Comparison of ENCODE assay signal across 8 cellular contexts in the genomic region with DNA sequence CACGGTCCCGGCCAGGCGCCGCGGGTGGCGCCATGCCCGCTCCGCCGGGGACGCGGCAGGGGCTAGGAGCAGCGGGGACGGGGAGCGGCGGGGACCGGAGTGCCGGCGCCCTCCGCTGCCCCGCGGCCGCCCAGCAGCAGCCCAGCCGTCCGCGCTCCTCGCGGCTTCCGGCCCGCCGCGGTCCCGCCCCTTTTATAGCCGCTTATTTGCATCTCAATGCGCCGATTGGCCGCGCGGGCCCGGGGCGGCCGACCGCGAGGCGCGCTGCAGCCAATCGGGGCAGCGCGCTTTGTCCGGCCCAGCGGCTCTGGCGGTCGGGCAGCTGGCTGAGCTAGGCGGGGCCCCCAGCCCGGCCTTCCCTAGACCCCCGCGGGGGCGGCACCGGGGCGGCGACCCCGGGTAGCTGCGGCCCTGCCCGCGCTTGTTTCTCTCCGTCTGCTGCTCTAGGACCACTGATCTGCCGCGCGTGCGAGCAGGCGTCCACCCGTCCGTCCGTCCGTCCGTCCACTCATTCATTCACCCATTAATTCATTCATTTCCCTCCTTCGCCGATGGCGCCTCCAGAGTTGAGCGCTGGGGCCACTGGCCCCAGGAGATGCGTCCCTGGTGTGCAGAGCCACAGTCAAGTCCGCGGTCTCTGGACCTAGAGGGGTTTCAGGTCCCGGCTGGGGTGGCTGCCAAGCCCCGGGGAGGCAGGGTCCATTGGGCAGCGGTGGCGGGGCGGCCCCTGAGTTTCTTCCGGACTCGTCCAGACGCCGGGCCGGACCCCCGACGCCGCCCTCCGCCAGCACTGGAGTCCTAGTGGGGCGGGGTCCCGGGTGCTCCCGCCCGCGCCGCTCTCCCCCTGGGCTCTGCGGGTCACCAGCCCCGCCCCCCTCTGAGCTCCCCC. TPM values are rescaled to one million over a fixed set of nuclear protein-coding genes. Genes with fewer than 3 reads are reported as not detected.
DNase-seq lines count a peak whose midpoint lies in the region; ATAC-seq and TF ChIP-seq lines count a peak whose summit lies in the region.

A gene with protein sequence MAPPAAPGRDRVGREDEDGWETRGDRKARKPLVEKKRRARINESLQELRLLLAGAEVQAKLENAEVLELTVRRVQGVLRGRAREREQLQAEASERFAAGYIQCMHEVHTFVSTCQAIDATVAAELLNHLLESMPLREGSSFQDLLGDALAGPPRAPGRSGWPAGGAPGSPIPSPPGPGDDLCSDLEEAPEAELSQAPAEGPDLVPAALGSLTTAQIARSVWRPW (minus strand): TSS at position 167 of the 889 bp plus-strand sequence. CDS start 133 bp downstream, at position 34.

- H3K4me1 ChIP-seq in gastrocnemius medialis = peaks cover 34 to 36% of the 10 kb centered on the region in 2 donors

- intact Hi-C loops in gastrocnemius medialis (cut with DNase I; ENCODE audit: low total_unique reads) = no loop called here

- TF ChIP-seq POLR2A in GM18505 (IDR thresholded peaks at IDR 0.05; ENCODE audit: borderline replicate concordance, extremely low read depth, insufficient read depth, insufficient read length) (peak; percentile 82), gastrocnemius medialis (IDR thresholded peaks at IDR 0.05) (peak; percentile 99 to 100)

- H3K9me3 ChIP-seq in gastrocnemius medialis = no peaks in the 10 kb centered on the region

- H3K27ac ChIP-seq in gastrocnemius medialis = peak within 1 kb of the TSS; percentile 69 to 78 (median 74)

- in situ Hi-C loops in astrocyte of the spinal cord (cut with HindIII; ENCODE audit: low sequenced_read_pairs) = no loop called here
- in situ Hi-C loops in gastrocnemius medialis (cut with MboI; ENCODE audit: low sequenced_read_pairs in 4 of 4) = no loop called here

- H3K27me3 ChIP-seq in gastrocnemius medialis = no peaks in the 10 kb centered on the region

- ATAC-seq in GM18505 (IDR thresholded peaks at IDR 0.05; ENCODE audit: unreplicated experiment) = peak; percentile 71
- ATAC-seq in HG02938 (IDR thresholded peaks at IDR 0.05; ENCODE audit: unreplicated experiment) = peak; percentile 83
- peak; percentile 74 to 84 for ATAC-seq in gastrocnemius medialis

- peak within 1 kb of the TSS; percentile 35 for H3K4me3 ChIP-seq in astrocyte of the spinal cord (ENCODE audit: low read depth, low read length)
- H3K4me3 ChIP-seq in iPS-11a (ENCODE audit: low read depth, low read length) = peak within 1 kb of the TSS; percentile 43
- H3K4me3 ChIP-seq in gastrocnemius medialis = peak within 1 kb of the TSS; percentile 56 to 79 (median 62)

- DNase-seq in NCI-H187 treated with DMSO at 0.1 percent for 48 hours (lab: John Stamatoyannopoulos, UW) (peak; percentile 21), T-helper 22 cell (ENCODE audit: low read depth) (peak; percentile 68), astrocyte of the spinal cord (ENCODE audit: low read depth, low spot score) (peak; percentile 88), gastrocnemius medialis (peak; percentile 76 to 85), OCI-M2 (lab: John Stamatoyannopoulos, UW; ENCODE audit: unreplicated experiment) (no peak)

- H3K36me3 ChIP-seq in gastrocnemius medialis = peaks cover 0 to 2% of the 10 kb centered on the region in 2 donors

- no peak for TF ChIP-seq CTCF in astrocyte of the spinal cord (IDR thresholded peaks at IDR 0.05; ENCODE audit: low read depth, low read length)
- TF ChIP-seq CTCF in gastrocnemius medialis (IDR thresholded peaks at IDR 0.05 in 4 of 5, conservative IDR thresholded peaks at IDR 0.05 in 1 of 5) = peak in 1 of 5 experiments; percentile 26

RNA-seq across cellular contexts. Expression of the gene that starts here (rescaled TPM):
- total RNA-seq in gastrocnemius medialis = 10 to 100 TPM; 10.9 to 49.1 (median 27.2) TPM
